Comparison of ENCODE assay signal across 17 cellular contexts in genomic region chr13:108950333-108951010, GRCh38.
"Had no signal": no experiment of that assay in that cellular context is flagged by ENCODE, and none has a peak within 500 bp of the region (broad histone marks: within the 10 kb centered on the region; RNA-seq: fewer than 3 reads in every experiment).

No MANE protein-coding gene starts in this region.

- H3K4me1 ChIP-seq: heart right ventricle, left ventricle myocardium inferior, right lobe of liver had no signal

- DNase-seq: activated CD4-positive, alpha-beta T cell treated with anti-CD3 and anti-CD28 coated beads for 1 hour; activated CD4-positive, alpha-beta T cell treated with anti-CD3 and anti-CD28 coated beads, Interleukin-2, amount 50 U/mL, for 1 hour; activated CD8-positive, alpha-beta T cell treated with anti-CD3 and anti-CD28 coated beads for 36 hours; activated naive CD8-positive, alpha-beta T cell treated with anti-CD3 and anti-CD28 coated beads, Interleukin-2, amount 50 U/mL, for 24 hours; activated T-cell treated with anti-CD3 and anti-CD28 coated beads, Interleukin-2, amount 50 U/mL, for 4 hours; caudate nucleus; endodermal cell; foreskin melanocyte; heart right ventricle; left ventricle myocardium inferior; mucosa of descending colon; posterior cingulate gyrus; right lobe of liver; stimulated activated CD4-positive, alpha-beta T cell treated with anti-CD3 and anti-CD28 coated beads, Interleukin-2, amount 100 ng/mL, for 48 hours; stimulated activated naive CD4-positive, alpha-beta T cell treated with Interleukin-2 at 50 U/mL for 16 hours; T-helper 9 cell had no signal

- H3K36me3 ChIP-seq: heart right ventricle, left ventricle myocardium inferior, right lobe of liver, tibial nerve had no signal

- H3K4me3 ChIP-seq: heart right ventricle, left ventricle myocardium inferior, mucosa of descending colon, right lobe of liver, tibial nerve had no signal

- H3K9me3 ChIP-seq: heart right ventricle, left ventricle myocardium inferior, mucosa of descending colon, right lobe of liver, tibial nerve had no signal

- H3K27ac ChIP-seq: heart right ventricle, left ventricle myocardium inferior, right lobe of liver, tibial nerve had no signal

- H3K27me3 ChIP-seq: heart right ventricle, right lobe of liver, tibial nerve had no signal
